ENCODE assay signal across 1 cellular context in the genomic region with DNA sequence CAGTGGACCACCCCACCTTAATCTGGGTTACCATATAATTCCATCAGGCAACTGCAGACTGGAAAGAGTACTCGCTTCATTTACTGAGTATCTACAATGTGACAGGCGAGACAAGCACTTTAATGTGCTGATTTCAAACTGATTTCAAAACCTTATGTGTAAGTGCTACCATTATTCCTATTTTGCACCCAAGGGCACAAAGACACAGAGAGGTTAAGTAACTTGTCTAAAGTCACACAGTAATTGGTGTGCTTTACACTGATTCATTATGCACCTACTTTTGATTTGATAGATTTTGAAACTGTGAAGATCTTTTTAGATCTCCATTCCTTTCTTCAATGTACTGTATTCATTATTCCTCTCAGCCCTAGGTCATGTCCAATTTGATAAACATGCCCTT.
TF ChIP-seq lines count a peak whose summit lies in the region.

No MANE protein-coding gene starts in this region.

TF ChIP-seq in IMR-90, 13 proteins besides CTCF, POLR2A, EP300 and RAD21 (continued from another document):
- TF ChIP-seq, protein P1, sequence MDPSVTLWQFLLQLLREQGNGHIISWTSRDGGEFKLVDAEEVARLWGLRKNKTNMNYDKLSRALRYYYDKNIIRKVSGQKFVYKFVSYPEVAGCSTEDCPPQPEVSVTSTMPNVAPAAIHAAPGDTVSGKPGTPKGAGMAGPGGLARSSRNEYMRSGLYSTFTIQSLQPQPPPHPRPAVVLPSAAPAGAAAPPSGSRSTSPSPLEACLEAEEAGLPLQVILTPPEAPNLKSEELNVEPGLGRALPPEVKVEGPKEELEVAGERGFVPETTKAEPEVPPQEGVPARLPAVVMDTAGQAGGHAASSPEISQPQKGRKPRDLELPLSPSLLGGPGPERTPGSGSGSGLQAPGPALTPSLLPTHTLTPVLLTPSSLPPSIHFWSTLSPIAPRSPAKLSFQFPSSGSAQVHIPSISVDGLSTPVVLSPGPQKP (IDR thresholded peaks at IDR 0.05; ENCODE audit: borderline replicate concordance, low read depth, low read length) = no peak
- TF ChIP-seq MAZ (IDR thresholded peaks at IDR 0.05; ENCODE audit: borderline replicate concordance, low read depth, low read length) (no peak), CEBPB (IDR thresholded peaks at IDR 0.05; ENCODE audit: low read depth, low read length) (no peak), RFX5 (IDR thresholded peaks at IDR 0.05; ENCODE audit: low read depth, low read length) (no peak)
